ENCODE assay signal across 10 cellular contexts in genomic region chr12:116820077-116820656, GRCh38.
DNase-seq lines count a peak whose midpoint lies in the region; ATAC-seq, FAIRE-seq and TF ChIP-seq lines count a peak whose summit lies in the region.
"Had no signal": no experiment of that assay in that cellular context is flagged by ENCODE, and none has a peak within 500 bp of the region (broad histone marks: within the 10 kb centered on the region; RNA-seq: fewer than 3 reads in every experiment).

No MANE protein-coding gene starts in this region.

- H4K20me1 ChIP-seq in DOHH2 (ENCODE audit: control insufficient read depth, insufficient read depth, low read depth, low read length) = no peaks in the 10 kb centered on the region

- POLR2A ChIA-PET in A549 (lab: Yijun Ruan, JAX) = no interaction called here
- POLR2A ChIA-PET in activated CD4-positive, alpha-beta memory T cell treated with anti-CD3 and anti-CD28 coated beads for 36 hours (lab: Charles Lee) = interaction anchor here (0.6 to 1.0 kb wide), 2 partner anchors 15 to 91 kb away, joined by 3 read pairs; partner anchors contain the start of gene FBXW8

- TF ChIP-seq RAD21 in A549 (conservative IDR thresholded peaks at IDR 0.05 in 1 of 2, IDR thresholded peaks at IDR 0.05 in 1 of 2) = no peak

- 70% methylated on average over 10 of the region's 10 CpGs for WGBS in A549 (ENCODE audit: missing lambda C conversion rate)

- TF ChIP-seq CTCF in A549 (IDR thresholded peaks at IDR 0.05) (no peak), DOHH2 (IDR thresholded peaks at IDR 0.05; ENCODE audit: low read depth, low read length, poor library complexity, severe bottlenecking) (no peak)

- DNase-seq in A549 (ENCODE audit: low read depth in 1 of 2, low spot score in 1 of 2) (no peak), memory B cell (ENCODE audit: low spot score in 2 of 2) (no peak), AG20443 (ENCODE audit: low spot score) (no peak), H54 (ENCODE audit: insufficient read length, low spot score) (no peak)
- no peak for DNase-seq in activated CD4-positive, alpha-beta memory T cell treated with anti-CD3 and anti-CD28 coated beads for 36 hours
- no peak for DNase-seq in activated effector memory CD4-positive, alpha-beta T cell treated with anti-CD3 and anti-CD28 coated beads, Interleukin-2, amount 50 U/mL, for 16 hours

- H3K9me3 ChIP-seq in A549 (0 out of 3 replicates have a peak, but pooled peaks cover 3% of the 10 kb centered on the region), DOHH2 (ENCODE audit: control insufficient read depth, insufficient read depth, low read length) (no peaks in the 10 kb centered on the region; the same call in 1 of the 2 replicates)
- H3K9me3 ChIP-seq: body of pancreas, upper lobe of right lung had no signal

- H3K4me3 ChIP-seq in A549 = peak overlapping the region; percentile 70; the same call in 2 of the 3 replicates
- peak overlapping the region; percentile 97 for H3K4me3 ChIP-seq in DOHH2 (ENCODE audit: low read length)

- H3K36me3 Mint-ChIP-seq in activated CD4-positive, alpha-beta memory T cell treated with anti-CD3 and anti-CD28 coated beads for 36 hours = no peaks in the 10 kb centered on the region
- H3K36me3 Mint-ChIP-seq in memory B cell = peaks cover 3% of the 10 kb centered on the region

- no peak for TF ChIP-seq EP300 in A549 (IDR thresholded peaks at IDR 0.05)

- H3F3A ChIP-seq in DOHH2 (ENCODE audit: control insufficient read depth, insufficient read depth) = peaks cover 23% of the 10 kb centered on the region

- peak in 1 of 2 experiments; percentile 20; a peak in 3 of 6 replicates for ATAC-seq in A549
- no peak for ATAC-seq in memory B cell (ENCODE audit: low read depth)
- ATAC-seq in HG03045 (IDR thresholded peaks at IDR 0.05; ENCODE audit: unreplicated experiment) = no peak

- peak overlapping the region; percentile 7 for H3K4me3 Mint-ChIP-seq in activated CD4-positive, alpha-beta memory T cell treated with anti-CD3 and anti-CD28 coated beads for 36 hours
- H3K4me3 Mint-ChIP-seq in memory B cell = peak overlapping the region; percentile 50

- peaks cover 3% of the 10 kb centered on the region for H3K9me3 Mint-ChIP-seq in activated CD4-positive, alpha-beta memory T cell treated with anti-CD3 and anti-CD28 coated beads for 36 hours
- no peaks in the 10 kb centered on the region for H3K9me3 Mint-ChIP-seq in memory B cell

- no peak overlapping the region for H3K27ac Mint-ChIP-seq in activated CD4-positive, alpha-beta memory T cell treated with anti-CD3 and anti-CD28 coated beads for 36 hours
- peak overlapping the region; percentile 98 for H3K27ac Mint-ChIP-seq in memory B cell

- H3K27me3 ChIP-seq in DOHH2 (ENCODE audit: control insufficient read depth, low read length) = no peaks in the 10 kb centered on the region
- H3K27me3 ChIP-seq: body of pancreas, upper lobe of right lung had no signal

- no peak for TF ChIP-seq POLR2A in A549 (IDR thresholded peaks at IDR 0.05; ENCODE audit: low read length)
- TF ChIP-seq POLR2A in H54 (IDR thresholded peaks at IDR 0.05; ENCODE audit: low read depth, low read length) = no peak

- peaks cover 26% of the 10 kb centered on the region for H3K79me2 ChIP-seq in DOHH2 (ENCODE audit: control insufficient read depth, low read length)

- H3K4me2 ChIP-seq in A549 (peak overlapping the region; percentile 63), DOHH2 (ENCODE audit: low read length) (peak overlapping the region; percentile 92)

- peaks cover 28% of the 10 kb centered on the region for H3K36me3 ChIP-seq in DOHH2 (ENCODE audit: control insufficient read depth, low read length)
- H3K36me3 ChIP-seq: upper lobe of right lung had no signal

- H3K4me1 ChIP-seq in A549 = peaks cover 9% of the 10 kb centered on the region
- peaks cover 78% of the 10 kb centered on the region for H3K4me1 ChIP-seq in DOHH2 (ENCODE audit: control insufficient read depth, low read length)

- H3K27ac ChIP-seq in A549 (0 out of 6 replicates have a peak overlapping the region, but pooled peaks of 1 of the 2 experiments have one; percentile 27), DOHH2 (ENCODE audit: low read depth, low read length) (no peak overlapping the region)

- no peaks in the 10 kb centered on the region for H3K27me3 Mint-ChIP-seq in activated CD4-positive, alpha-beta memory T cell treated with anti-CD3 and anti-CD28 coated beads for 36 hours
- no peaks in the 10 kb centered on the region for H3K27me3 Mint-ChIP-seq in memory B cell

- H3K4me1 Mint-ChIP-seq in activated CD4-positive, alpha-beta memory T cell treated with anti-CD3 and anti-CD28 coated beads for 36 hours (ENCODE audit: low read depth) = peaks cover 15% of the 10 kb centered on the region
- peaks cover 21% of the 10 kb centered on the region for H3K4me1 Mint-ChIP-seq in memory B cell

- no peak for FAIRE-seq in A549 (lab: Jason Lieb, UNC)
- FAIRE-seq in H54 (lab: Jason Lieb, UNC) = no peak

- no peaks in the 10 kb centered on the region for H3K9me2 ChIP-seq in DOHH2 (replicated peaks; ENCODE audit: control insufficient read depth, low read length)

- CTCF ChIA-PET in A549 (lab: Yijun Ruan, JAX) = interaction anchor here (0.8 kb wide), 1 partner anchor 61 kb away, joined by 3 read pairs; the partner anchor contains the start of gene HRK
- CTCF ChIA-PET in activated CD4-positive, alpha-beta memory T cell treated with anti-CD3 and anti-CD28 coated beads for 36 hours (lab: Charles Lee) = interaction anchor here (0.6 kb wide), 1 partner anchor 14 kb away, joined by 4 read pairs; no protein-coding TSS in a partner anchor

- intact Hi-C loops in activated CD4-positive, alpha-beta memory T cell treated with anti-CD3 and anti-CD28 coated beads for 36 hours (cut with micrococcal nuclease) = no loop called here

TF ChIP-seq in A549, 52 proteins besides CTCF, POLR2A, EP300 and RAD21:
- TF ChIP-seq RFX5 (IDR thresholded peaks at IDR 0.05) (peak; percentile 96), HMGXB4 (CRISPR knock-in tag; IDR thresholded peaks at IDR 0.05; ENCODE audit: borderline replicate concordance) (no peak)
